15 cellular contexts compared by ENCODE assay signal in the genomic region with DNA sequence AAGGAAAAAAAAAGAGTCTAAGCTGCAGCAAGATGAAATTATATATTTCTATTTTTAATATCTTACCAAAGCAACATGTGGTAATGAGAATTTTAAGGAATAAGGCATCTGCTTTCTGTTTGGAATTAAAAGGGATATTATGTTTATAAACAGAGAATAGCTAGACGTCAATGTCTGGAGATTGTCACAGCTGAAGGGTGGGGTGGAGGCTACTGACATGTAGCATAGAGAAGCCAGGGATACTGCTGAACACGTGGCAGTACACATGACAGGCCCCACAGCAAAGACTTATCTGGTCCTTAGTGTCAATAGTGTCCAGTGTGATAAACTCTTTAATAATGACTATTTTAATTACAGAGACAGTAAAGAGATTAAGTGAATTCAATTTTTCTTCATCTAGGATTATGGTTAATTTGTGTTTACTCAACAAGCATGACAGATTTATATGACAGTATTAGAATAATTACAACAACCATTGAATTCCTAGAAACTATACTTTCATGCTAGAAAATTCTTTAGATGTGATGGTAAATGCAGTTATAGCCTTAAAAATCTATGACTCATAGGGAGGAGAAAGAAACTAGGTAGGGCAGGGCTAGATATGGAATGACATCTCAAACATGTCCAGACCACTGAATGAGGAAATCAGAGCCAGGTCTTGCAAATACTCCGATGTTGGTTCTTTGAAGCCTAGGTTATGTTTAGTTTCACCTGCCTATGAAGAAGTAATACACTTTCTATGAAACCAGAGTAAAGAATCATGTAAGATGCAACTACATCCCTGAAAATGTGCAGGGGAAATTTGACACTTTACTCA.
DNase-seq lines count a peak whose midpoint lies in the region; ATAC-seq and TF ChIP-seq lines count a peak whose summit lies in the region.
"Had no signal": no experiment of that assay in that cellular context is flagged by ENCODE, and none has a peak within 500 bp of the region (broad histone marks: within the 10 kb centered on the region; RNA-seq: fewer than 3 reads in every experiment).

No MANE protein-coding gene starts in this region.

- H3F3A ChIP-seq in smooth muscle cell (ENCODE audit: low read depth): peaks cover 15% of the 10 kb centered on the region

- H3K79me2 ChIP-seq in smooth muscle cell (ENCODE audit: low read depth): no peaks in the 10 kb centered on the region

- intact Hi-C loops in prostate gland (cut with DNase I): no loop called here

- H3K36me3 ChIP-seq in adipocyte (ENCODE audit: control insufficient read depth, insufficient read depth, low read length, severe bottlenecking) (no peaks in the 10 kb centered on the region), smooth muscle cell (ENCODE audit: low read depth) (no peaks in the 10 kb centered on the region), prostate gland (no peaks in the 10 kb centered on the region)
- H3K36me3 ChIP-seq: BLaER1, brain microvascular endothelial cell, esophagus muscularis mucosa had no signal

- ATAC-seq in GM18505 (IDR thresholded peaks at IDR 0.05; ENCODE audit: unreplicated experiment): no peak
- ATAC-seq: activated T-cell treated with anti-CD3 and anti-CD28 coated beads, Interleukin-2, amount 50 U/mL, for 72 hours had no signal

- no peak overlapping the region for H3K4me3 ChIP-seq in adipocyte (ENCODE audit: low read length)
- no peak overlapping the region for H3K4me3 ChIP-seq in fibroblast of villous mesenchyme (ENCODE audit: low read depth, low read length)
- no peak overlapping the region for H3K4me3 ChIP-seq in smooth muscle cell
- no peak overlapping the region for H3K4me3 ChIP-seq in prostate gland
- H3K4me3 ChIP-seq: BLaER1, esophagus muscularis mucosa had no signal

- H3K4me2 ChIP-seq in smooth muscle cell: peak overlapping the region; percentile 50
- H3K4me2 ChIP-seq: BLaER1 had no signal

- TF ChIP-seq CTCF in fibroblast of villous mesenchyme (IDR thresholded peaks at IDR 0.05; ENCODE audit: insufficient read depth, low read depth, low read length) (no peak), smooth muscle cell (IDR thresholded peaks at IDR 0.05; ENCODE audit: borderline replicate concordance, insufficient read depth, poor library complexity, severe bottlenecking) (no peak), prostate gland (IDR thresholded peaks at IDR 0.05) (no peak)

- no peaks in the 10 kb centered on the region for H3K9me3 ChIP-seq in adipocyte (ENCODE audit: control insufficient read depth, low read length)
- peaks cover 8% of the 10 kb centered on the region for H3K9me3 ChIP-seq in smooth muscle cell (replicated peaks; ENCODE audit: low read depth)
- no peaks in the 10 kb centered on the region for H3K9me3 ChIP-seq in prostate gland

- H3K9ac ChIP-seq in adipocyte (ENCODE audit: low read length) (no peak overlapping the region), smooth muscle cell (ENCODE audit: low read depth) (no peak overlapping the region)
- H3K9ac ChIP-seq: BLaER1 had no signal

- TF ChIP-seq POLR2A in prostate gland (IDR thresholded peaks at IDR 0.05): no peak
- TF ChIP-seq POLR2A in GM18505 (IDR thresholded peaks at IDR 0.05; ENCODE audit: borderline replicate concordance, extremely low read depth, insufficient read depth, insufficient read length): no peak

- H4K20me1 ChIP-seq in smooth muscle cell (ENCODE audit: low read depth): no peaks in the 10 kb centered on the region
- H4K20me1 ChIP-seq: BLaER1 had no signal

- peak overlapping the region; percentile 31 for H2AFZ ChIP-seq in smooth muscle cell (ENCODE audit: low read depth)

- H3K27ac ChIP-seq in smooth muscle cell (ENCODE audit: low read depth): peak overlapping the region; percentile 77
- H3K27ac ChIP-seq in prostate gland: no peak overlapping the region
- H3K27ac ChIP-seq: BLaER1, brain microvascular endothelial cell, esophagus muscularis mucosa had no signal

- DNase-seq in HT1080 (ENCODE audit: low read depth) (peak; percentile 33), adipocyte (ENCODE audit: low read depth) (peak; percentile 36), fibroblast of villous mesenchyme (ENCODE audit: low read depth) (peak; percentile 98), smooth muscle cell (lab: John Stamatoyannopoulos, UW; ENCODE audit: unreplicated experiment) (no peak), prostate gland (ENCODE audit: low spot score) (no peak)
- no peak for DNase-seq in activated CD4-positive, alpha-beta T cell treated with anti-CD3 and anti-CD28 coated beads for 48 hours
- DNase-seq: activated T-cell treated with anti-CD3 and anti-CD28 coated beads, Interleukin-2, amount 50 U/mL, for 72 hours; brain microvascular endothelial cell; hypothalamus; NCI-H1930; stimulated activated CD4-positive, alpha-beta T cell treated with anti-CD3 and anti-CD28 coated beads, Interleukin-12 subunit alpha, Interleukin-12 subunit beta, amount 100 ng/mL, for 4 hours; T-helper 9 cell had no signal

- H3K4me1 ChIP-seq in adipocyte (ENCODE audit: control insufficient read depth, insufficient read depth, low read length) (no peaks in the 10 kb centered on the region), smooth muscle cell (ENCODE audit: low read depth) (no peaks in the 10 kb centered on the region), prostate gland (replicated peaks) (no peaks in the 10 kb centered on the region)
- H3K4me1 ChIP-seq: BLaER1, esophagus muscularis mucosa had no signal

- H3K27me3 ChIP-seq in adipocyte (replicated peaks; ENCODE audit: control insufficient read depth, insufficient read depth, low read length): no peaks in the 10 kb centered on the region
- no peaks in the 10 kb centered on the region for H3K27me3 ChIP-seq in smooth muscle cell (ENCODE audit: low read depth)
- H3K27me3 ChIP-seq in prostate gland (replicated peaks; ENCODE audit: insufficient read depth): no peaks in the 10 kb centered on the region
- H3K27me3 ChIP-seq: BLaER1, brain microvascular endothelial cell, esophagus muscularis mucosa had no signal

- 11% methylated on average over 3 of the region's 3 CpGs for WGBS in smooth muscle cell (ENCODE audit: low lambda C conversion rate)
- 29% methylated on average over 3 of the region's 3 CpGs for WGBS in prostate gland

Comparison
In these comparisons a context has a peak if more than half of its experiments do, and no peak if none do; other contexts are left out.
1. DNase-seq: peak in HT1080 (single experiment), adipocyte (single experiment) and fibroblast of villous mesenchyme (single experiment); none in smooth muscle cell (single experiment), prostate gland (single experiment) and activated CD4-positive, alpha-beta T cell treated with anti-CD3 and anti-CD28 coated beads for 48 hours (single experiment).